In genomic region chr2:148184967-148185366, GRCh38 we compare ENCODE assay signal across 21 cellular contexts.
"Had no signal": no experiment of that assay in that cellular context is flagged by ENCODE, and none has a peak within 500 bp of the region (broad histone marks: within the 10 kb centered on the region; RNA-seq: fewer than 3 reads in every experiment).

No MANE protein-coding gene starts in this region.

- ATAC-seq: activated CD8-positive, alpha-beta memory T cell treated with anti-CD3 and anti-CD28 coated beads, Interleukin-2, amount 10 ng/mL, durations not matched to agents 7 days and 5 days; activated T-cell treated with anti-CD3 and anti-CD28 coated beads, Interleukin-2, amount 50 U/mL, for 4 hours; activated T-helper 17 cell treated with anti-CD3 and anti-CD28 coated beads, Interleukin-2, amount 50 U/mL, for 72 hours; PC-3; T-helper 17 cell; WTC11 had no signal

- DNase-seq: activated CD4-positive, alpha-beta T cell treated with anti-CD3 and anti-CD28 coated beads for 48 hours; activated CD4-positive, alpha-beta T cell treated with anti-CD3 and anti-CD28 coated beads, Interleukin-2, amount 50 U/mL, for 48 hours; activated CD4-positive, CD25-positive, alpha-beta regulatory T cell treated with anti-CD3 and anti-CD28 coated beads, Interleukin-2, amount 50 U/mL, for 72 hours; activated CD8-positive, alpha-beta memory T cell treated with anti-CD3 and anti-CD28 coated beads, Interleukin-2, amount 10 ng/mL, durations not matched to agents 7 days and 5 days; activated gamma-delta T cell; activated naive CD4-positive, alpha-beta T cell treated with anti-CD3 and anti-CD28 coated beads for 36 hours; activated T-cell treated with anti-CD3 and anti-CD28 coated beads, Interleukin-2, amount 50 U/mL, for 4 hours; amygdala; Karpas-422; NCI-H1105 treated with DMSO at 0.1 percent for 48 hours; NCI-H1436 treated with DMSO at 0.1 percent for 48 hours; NCI-H187; NCI-H2081; NCI-H510A treated with DMSO at 0.1 percent for 48 hours; NCI-H69; PC-3; SHP77 treated with DMSO at 0.1 percent for 48 hours; T-helper 17 cell; T1000 had no signal
